16 cellular contexts compared by ENCODE assay signal in genomic region chr4:127006509-127006908, GRCh38.
A peak's percentile ranks its signal among the peaks of the same experiment; 100 is the strongest.
DNase-seq lines count a peak whose midpoint lies in the region; ATAC-seq lines count a peak whose summit lies in the region.
"Had no signal": no experiment of that assay in that cellular context is flagged by ENCODE, and none has a peak within 500 bp of the region (broad histone marks: within the 10 kb centered on the region; RNA-seq: fewer than 3 reads in every experiment).

No MANE protein-coding gene starts in this region.

- H3K79me2 ChIP-seq in GM23248 (ENCODE audit: insufficient read depth) = no peaks in the 10 kb centered on the region

- peaks cover 4% of the 10 kb centered on the region for H3K9me3 Mint-ChIP-seq in activated naive CD4-positive, alpha-beta T cell treated with anti-CD3 and anti-CD28 coated beads for 36 hours
- H3K9me3 Mint-ChIP-seq: H9 had no signal

- no peaks in the 10 kb centered on the region for H3K4me1 Mint-ChIP-seq in activated naive CD4-positive, alpha-beta T cell treated with anti-CD3 and anti-CD28 coated beads for 36 hours (ENCODE audit: low read depth)
- H3K4me1 Mint-ChIP-seq: CD4-positive, CD25-positive, alpha-beta regulatory T cell had no signal

- no peak overlapping the region for H3K4me3 Mint-ChIP-seq in activated naive CD4-positive, alpha-beta T cell treated with anti-CD3 and anti-CD28 coated beads for 36 hours
- H3K4me3 Mint-ChIP-seq: CD4-positive, CD25-positive, alpha-beta regulatory T cell; H9 had no signal

- H3K36me3 Mint-ChIP-seq in activated naive CD4-positive, alpha-beta T cell treated with anti-CD3 and anti-CD28 coated beads for 36 hours (ENCODE audit: low read depth) = no peaks in the 10 kb centered on the region
- H3K36me3 Mint-ChIP-seq: CD4-positive, CD25-positive, alpha-beta regulatory T cell had no signal

- DNase-seq in GM23248 = peak; percentile 6
- peak; percentile 8 for DNase-seq in amniotic epithelial cell (ENCODE audit: low read depth)
- DNase-seq in fibroblast of gingiva (ENCODE audit: low read depth) = peak; percentile 84
- DNase-seq in cardiac septum (ENCODE audit: low spot score) = no peak
- DNase-seq in activated naive CD4-positive, alpha-beta T cell treated with anti-CD3 and anti-CD28 coated beads for 36 hours = no peak
- no peak for DNase-seq in germinal center (ENCODE audit: low spot score)
- DNase-seq: AML-193; CD4-positive, CD25-positive, alpha-beta regulatory T cell; DMS79; GOT3; H9 had no signal

- WGBS in GM23248 (ENCODE audit: low coverage in 1 of 2, low lambda C conversion rate in 2 of 2, missing lambda C conversion rate in 2 of 2), 2 experiments = 0 to 9% methylated on average over 1 of the region's 1 CpG

- no peak overlapping the region for H2AFZ ChIP-seq in GM23248

- intact Hi-C loops in cardiac septum (cut with DNase I) = no loop called here
- intact Hi-C loops in activated naive CD4-positive, alpha-beta T cell treated with anti-CD3 and anti-CD28 coated beads for 36 hours (cut with micrococcal nuclease) = no loop called here

- no peak overlapping the region for H3K9ac ChIP-seq in GM23248
- H3K9ac ChIP-seq: BLaER1 treated with 17β-estradiol and CSF1 and Interleukin-3, amounts not matched to agents 10 nM and 100 nM had no signal

- H3K4me1 ChIP-seq in GM23248 (ENCODE audit: insufficient read depth) = no peaks in the 10 kb centered on the region
- H3K4me1 ChIP-seq: A549; BLaER1 treated with 17β-estradiol and CSF1 and Interleukin-3, amounts not matched to agents 10 nM and 100 nM had no signal

- ATAC-seq in GM21723 (IDR thresholded peaks at IDR 0.05; ENCODE audit: unreplicated experiment) = no peak
- ATAC-seq: A549, GM12878, HepG2 had no signal

- no peaks in the 10 kb centered on the region for H3K9me2 ChIP-seq in GM23248 (ENCODE audit: insufficient read depth)

- no peaks in the 10 kb centered on the region for H3K27me3 ChIP-seq in GM23248 (replicated peaks; ENCODE audit: insufficient read depth)
- H3K27me3 ChIP-seq: BLaER1 treated with 17β-estradiol and CSF1 and Interleukin-3, amounts not matched to agents 10 nM and 100 nM had no signal

- H3K27ac Mint-ChIP-seq in activated naive CD4-positive, alpha-beta T cell treated with anti-CD3 and anti-CD28 coated beads for 36 hours = no peak overlapping the region
- H3K27ac Mint-ChIP-seq: CD4-positive, CD25-positive, alpha-beta regulatory T cell; H9 had no signal

- no peak overlapping the region for H3K27ac ChIP-seq in GM23248
- H3K27ac ChIP-seq: A549; BLaER1 treated with 17β-estradiol and CSF1 and Interleukin-3, amounts not matched to agents 10 nM and 100 nM had no signal

- H3K4me2 ChIP-seq in GM23248 (ENCODE audit: unreplicated experiment) = no peak overlapping the region
- H3K4me2 ChIP-seq: A549; BLaER1 treated with 17β-estradiol and CSF1 and Interleukin-3, amounts not matched to agents 10 nM and 100 nM had no signal

- in situ Hi-C loops in GM23248 (cut with MboI) = no loop called here

- H4K20me1 ChIP-seq in GM23248 (ENCODE audit: insufficient read depth) = no peaks in the 10 kb centered on the region
- H4K20me1 ChIP-seq: BLaER1 treated with 17β-estradiol and CSF1 and Interleukin-3, amounts not matched to agents 10 nM and 100 nM had no signal

- H3F3A ChIP-seq in GM23248 (ENCODE audit: insufficient read depth) = no peaks in the 10 kb centered on the region

- H3K9me3 ChIP-seq in GM23248 (ENCODE audit: low read depth) = no peaks in the 10 kb centered on the region
- H3K9me3 ChIP-seq: A549; BLaER1 treated with 17β-estradiol and CSF1 and Interleukin-3, amounts not matched to agents 10 nM and 100 nM had no signal

- no peak overlapping the region for H3K4me3 ChIP-seq in GM23248
- H3K4me3 ChIP-seq: A549; BLaER1 treated with 17β-estradiol and CSF1 and Interleukin-3, amounts not matched to agents 10 nM and 100 nM; GM12878 had no signal

- CTCF ChIA-PET in activated naive CD4-positive, alpha-beta T cell treated with anti-CD3 and anti-CD28 coated beads for 36 hours (lab: Charles Lee) = no interaction called here

- H3K36me3 ChIP-seq in GM23248 (ENCODE audit: low read depth) = no peaks in the 10 kb centered on the region
- H3K36me3 ChIP-seq: BLaER1 treated with 17β-estradiol and CSF1 and Interleukin-3, amounts not matched to agents 10 nM and 100 nM had no signal

- no peaks in the 10 kb centered on the region for H3K27me3 Mint-ChIP-seq in activated naive CD4-positive, alpha-beta T cell treated with anti-CD3 and anti-CD28 coated beads for 36 hours (ENCODE audit: low read depth)
- H3K27me3 Mint-ChIP-seq: CD4-positive, CD25-positive, alpha-beta regulatory T cell had no signal

Comparison
In these comparisons a context has a peak if more than half of its experiments do, and no peak if none do; other contexts are left out.
1. DNase-seq: peak in GM23248 (single experiment), amniotic epithelial cell (single experiment) and fibroblast of gingiva (single experiment); none in cardiac septum (single experiment), activated naive CD4-positive, alpha-beta T cell treated with anti-CD3 and anti-CD28 coated beads for 36 hours (single experiment) and germinal center (single experiment).